ENCODE assay signal across 13 cellular contexts in genomic region chr11:69374110-69374981, GRCh38.
DNase-seq lines count a peak whose midpoint lies in the region; ATAC-seq and TF ChIP-seq lines count a peak whose summit lies in the region.
"Had no signal": no experiment of that assay in that cellular context is flagged by ENCODE, and none has a peak within 500 bp of the region (broad histone marks: within the 10 kb centered on the region; RNA-seq: fewer than 3 reads in every experiment).

No MANE protein-coding gene starts in this region.

- H3K23me2 ChIP-seq in H9 (ENCODE audit: insufficient read length, low read depth, low read length, poor library complexity, severe bottlenecking): no peaks in the 10 kb centered on the region

- H3K36me3 ChIP-seq in BLaER1 (no peaks in the 10 kb centered on the region), mesenchymal stem cell (ENCODE audit: control insufficient read depth in 1 of 2, insufficient read depth in 2 of 2, low read depth in 1 of 2, low read length in 2 of 2) (peaks cover 6 to 26% of the 10 kb centered on the region in 2 experiments), brain microvascular endothelial cell (replicated peaks) (no peaks in the 10 kb centered on the region)

- no peak overlapping the region for H3K23ac ChIP-seq in H9 (ENCODE audit: insufficient read length, low read depth, low read length)
- H3K23ac ChIP-seq in mesenchymal stem cell (ENCODE audit: low read length in 2 of 2): peak overlapping the region in 1 of 2 experiments; percentile 54

- no peaks in the 10 kb centered on the region for H3K4me1 Mint-ChIP-seq in H9
- H3K4me1 Mint-ChIP-seq: CD4-positive, alpha-beta memory T cell; mesothelial cell of epicardium had no signal

- H3K27ac ChIP-seq in BLaER1: peak overlapping the region; percentile 51
- H3K27ac ChIP-seq in H9 (ENCODE audit: insufficient read length, low read depth, low read length): no peak overlapping the region
- no peak overlapping the region for H3K27ac ChIP-seq in mesenchymal stem cell (ENCODE audit: low read length, poor library complexity, severe bottlenecking)
- no peak overlapping the region for H3K27ac ChIP-seq in brain microvascular endothelial cell
- H3K27ac ChIP-seq: hepatocyte had no signal

- in situ Hi-C loops in brain microvascular endothelial cell (cut with HindIII; ENCODE audit: low pct_ligation_motif_present, low sequenced_read_pairs): no loop called here

- H2AK5ac ChIP-seq in H9 (ENCODE audit: insufficient read length, low read length): no peak overlapping the region
- H2AK5ac ChIP-seq in mesenchymal stem cell (ENCODE audit: low read length, severe bottlenecking): no peak overlapping the region

- H3K9ac ChIP-seq in BLaER1 (no peak overlapping the region), H9 (ENCODE audit: extremely low read depth, insufficient read length, low read length) (no peak overlapping the region), mesenchymal stem cell (ENCODE audit: low read length) (no peak overlapping the region)

- H2BK12ac ChIP-seq in H9 (ENCODE audit: insufficient read length, low read depth, low read length) (no peak overlapping the region), mesenchymal stem cell (ENCODE audit: low read length in 2 of 2) (peak overlapping the region in 1 of 2 experiments; percentile 91)

- no peaks in the 10 kb centered on the region for H3K79me2 ChIP-seq in H9 (ENCODE audit: insufficient read depth, low read length)
- H3K79me2 ChIP-seq: hepatocyte had no signal

- H3T11ph ChIP-seq in H9 (ENCODE audit: low read length): no peak overlapping the region

- H3K79me1 ChIP-seq in H9 (ENCODE audit: insufficient read depth, low read depth, low read length, poor library complexity, severe bottlenecking) (no peaks in the 10 kb centered on the region), mesenchymal stem cell (replicated peaks; ENCODE audit: low read length, poor library complexity, severe bottlenecking) (no peaks in the 10 kb centered on the region)

- DNase-seq in H9: peak; percentile 45
- DNase-seq in activated naive CD4-positive, alpha-beta T cell treated with anti-CD3 and anti-CD28 coated beads, Interleukin-2, amount 50 U/mL, for 16 hours: peak; percentile 3
- no peak for DNase-seq in mesenchymal stem cell
- no peak for DNase-seq in brain microvascular endothelial cell
- no peak for DNase-seq in NCI-H1694 (lab: John Stamatoyannopoulos, UW)
- DNase-seq in NCI-H1105 (lab: John Stamatoyannopoulos, UW): no peak
- DNase-seq: CD4-positive, alpha-beta memory T cell; effector memory CD8-positive, alpha-beta T cell; NCI-H1092 treated with DMSO at 0.1 percent for 48 hours had no signal

- H4K91ac ChIP-seq in H9 (ENCODE audit: insufficient read length, low read depth, low read length) (no peak overlapping the region), mesenchymal stem cell (ENCODE audit: low read length) (peak overlapping the region; percentile 66)

- H4K20me1 ChIP-seq in BLaER1 (no peaks in the 10 kb centered on the region), H9 (ENCODE audit: control insufficient read depth, insufficient read depth, insufficient read length) (peaks cover 3% of the 10 kb centered on the region)

- H3K36me3 Mint-ChIP-seq in H9 (ENCODE audit: insufficient read depth in 1 of 3, low read depth in 3 of 3): peaks cover 0 to 7% (median 4%) of the 10 kb centered on the region in 3 experiments; a peak in 3 of 7 replicates
- H3K36me3 Mint-ChIP-seq: CD4-positive, alpha-beta memory T cell had no signal

- TF ChIP-seq CTCF in H9 (conservative IDR thresholded peaks at IDR 0.05) (no peak), brain microvascular endothelial cell (IDR thresholded peaks at IDR 0.05; ENCODE audit: low read depth, low read length, missing control alignments) (no peak)

- H3K4ac ChIP-seq in H9 (ENCODE audit: low read depth, low read length) (no peak overlapping the region), mesenchymal stem cell (ENCODE audit: low read depth in 1 of 2, low read length in 2 of 2) (peak overlapping the region in 1 of 2 experiments; percentile 42)

- peaks cover 4 to 14% of the 10 kb centered on the region in 2 experiments; a peak in 3 of 5 replicates for H3K9me3 Mint-ChIP-seq in H9
- H3K9me3 Mint-ChIP-seq: CD4-positive, alpha-beta memory T cell; effector memory CD8-positive, alpha-beta T cell had no signal

- peaks cover 4% of the 10 kb centered on the region for H3K27me3 Mint-ChIP-seq in H9 (ENCODE audit: low read depth)

- H3K9me3 ChIP-seq in BLaER1 (peaks cover 1% of the 10 kb centered on the region), H9 (ENCODE audit: control insufficient read depth, low read depth, low read length) (no peaks in the 10 kb centered on the region), mesenchymal stem cell (ENCODE audit: control insufficient read depth, low read length) (peaks cover 4% of the 10 kb centered on the region)

- H3K14ac ChIP-seq in H9 (ENCODE audit: insufficient read depth, low read length): no peak overlapping the region; the same call in 1 of the 2 replicates
- H3K14ac ChIP-seq in mesenchymal stem cell (ENCODE audit: low read length in 2 of 2): peak overlapping the region in 1 of 2 experiments; percentile 79

- no peak overlapping the region for H2BK5ac ChIP-seq in H9 (ENCODE audit: insufficient read length, low read length)
- no peak overlapping the region for H2BK5ac ChIP-seq in mesenchymal stem cell (ENCODE audit: low read depth, low read length, poor library complexity, severe bottlenecking)

- WGBS in H9 (ENCODE audit: extremely low coverage, insufficient read length, low lambda C conversion rate): no CpG with 5 or more reads among the region's 22 CpGs
- 78% methylated on average over 22 of the region's 22 CpGs for WGBS in mesenchymal stem cell

- no peak overlapping the region for H3K18ac ChIP-seq in H9 (ENCODE audit: insufficient read length, low read depth, low read length)
- peak overlapping the region; percentile 9 to 54 for H3K18ac ChIP-seq in mesenchymal stem cell (ENCODE audit: low read depth in 1 of 2, low read length in 2 of 2)

- no peak overlapping the region for H3K56ac ChIP-seq in H9 (ENCODE audit: insufficient read length, low read depth, low read length)

- no peak overlapping the region for H2AFZ ChIP-seq in H9 (ENCODE audit: low read length)
- H2AFZ ChIP-seq in mesenchymal stem cell (ENCODE audit: low read depth, low read length): no peak overlapping the region
- H2AFZ ChIP-seq: hepatocyte had no signal

- no peak overlapping the region for H2BK20ac ChIP-seq in H9 (ENCODE audit: low read depth, low read length, poor library complexity, severe bottlenecking)

- H3K4me3 ChIP-seq in BLaER1 (no peak overlapping the region), mesenchymal stem cell (ENCODE audit: insufficient read depth in 1 of 2, low read depth in 1 of 2, low read length in 2 of 2) (peak overlapping the region in 1 of 2 experiments; percentile 32), brain microvascular endothelial cell (ENCODE audit: low read depth, low read length) (no peak overlapping the region)
- H3K4me3 ChIP-seq: hepatocyte had no signal

- H2BK15ac ChIP-seq in H9 (ENCODE audit: low read depth, low read length) (no peak overlapping the region), mesenchymal stem cell (ENCODE audit: low read depth, poor library complexity, severe bottlenecking) (no peak overlapping the region)

- H2BK120ac ChIP-seq in H9 (ENCODE audit: low read depth, low read length, poor library complexity, severe bottlenecking) (no peak overlapping the region), mesenchymal stem cell (ENCODE audit: low read depth, low read length) (no peak overlapping the region)

- H4K8ac ChIP-seq in H9 (replicated peaks; ENCODE audit: insufficient read length, low read depth, low read length) (no peak overlapping the region), mesenchymal stem cell (ENCODE audit: low read length) (peak overlapping the region; percentile 1)

- peak overlapping the region in 1 of 3 experiments; percentile 10; a peak in 2 of 7 replicates for H3K27ac Mint-ChIP-seq in H9
- H3K27ac Mint-ChIP-seq: CD4-positive, alpha-beta memory T cell; mesothelial cell of epicardium had no signal

- H3K4me1 ChIP-seq in BLaER1: peaks cover 35% of the 10 kb centered on the region
- H3K4me1 ChIP-seq in H9 (ENCODE audit: insufficient read depth, low read length): no peaks in the 10 kb centered on the region
- peaks cover 10% of the 10 kb centered on the region for H3K4me1 ChIP-seq in mesenchymal stem cell (ENCODE audit: control insufficient read depth, insufficient read depth, low read depth, low read length)

- no peaks in the 10 kb centered on the region for H3K27me3 ChIP-seq in BLaER1
- no peaks in the 10 kb centered on the region for H3K27me3 ChIP-seq in H9 (ENCODE audit: insufficient read depth, low read length)
- H3K27me3 ChIP-seq in mesenchymal stem cell (ENCODE audit: control insufficient read depth in 1 of 2, insufficient read depth in 1 of 2, low read length in 2 of 2): no peaks in the 10 kb centered on the region
- no peaks in the 10 kb centered on the region for H3K27me3 ChIP-seq in brain microvascular endothelial cell (replicated peaks)
- H3K27me3 ChIP-seq: hepatocyte had no signal

- ATAC-seq in GM19467 (IDR thresholded peaks at IDR 0.05; ENCODE audit: unreplicated experiment): no peak
- ATAC-seq: effector memory CD8-positive, alpha-beta T cell had no signal

- H4K5ac ChIP-seq in H9 (ENCODE audit: insufficient read length, low read depth, low read length): no peak overlapping the region

- H3K4me2 ChIP-seq in BLaER1: peak overlapping the region; percentile 75
- H3K4me2 ChIP-seq in H9 (ENCODE audit: insufficient read depth, insufficient read length, low read length): no peak overlapping the region
- no peak overlapping the region for H3K4me2 ChIP-seq in mesenchymal stem cell (ENCODE audit: low read length, poor library complexity, severe bottlenecking)
- H3K4me2 ChIP-seq: hepatocyte had no signal

- H3K4me3 Mint-ChIP-seq in H9: no peak overlapping the region
- H3K4me3 Mint-ChIP-seq: CD4-positive, alpha-beta memory T cell; effector memory CD8-positive, alpha-beta T cell; mesothelial cell of epicardium had no signal

Comparison
In these comparisons a context has a peak if more than half of its experiments do, and no peak if none do; other contexts are left out.
1. DNase-seq: peak in H9 (single experiment) and activated naive CD4-positive, alpha-beta T cell treated with anti-CD3 and anti-CD28 coated beads, Interleukin-2, amount 50 U/mL, for 16 hours (single experiment); none in mesenchymal stem cell (single experiment), brain microvascular endothelial cell (single experiment), NCI-H1694 (single experiment) and NCI-H1105 (single experiment).